In the genomic region with DNA sequence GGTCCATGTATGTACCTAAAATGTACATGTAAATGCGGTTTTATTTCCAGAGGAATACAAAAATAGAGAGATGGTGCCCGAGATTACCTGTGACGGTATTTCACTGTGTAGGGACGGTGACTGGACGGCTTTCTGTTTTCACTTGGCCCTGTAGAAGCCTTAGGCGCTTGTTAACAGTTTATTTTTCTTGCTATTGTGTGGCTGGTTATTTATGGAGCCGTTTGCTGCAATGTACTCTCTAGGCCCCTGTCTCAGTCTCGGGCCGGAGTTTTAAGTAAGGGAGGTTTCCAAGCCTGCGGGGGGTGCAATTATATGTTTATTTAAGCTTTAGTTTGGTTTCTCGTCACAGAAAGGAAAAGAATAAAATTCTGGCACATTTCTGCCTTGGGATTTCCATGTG, we compare ENCODE assay signal across 8 cellular contexts. TPM values are rescaled to one million over a fixed set of nuclear protein-coding genes. Genes with fewer than 3 reads are reported as not detected.
DNase-seq lines count a peak whose midpoint lies in the region; ATAC-seq, FAIRE-seq and TF ChIP-seq lines count a peak whose summit lies in the region.

No MANE protein-coding gene starts in this region.

- peak overlapping the region; percentile 77 for H3K4me2 ChIP-seq in GM12878 (ENCODE audit: control insufficient read depth, insufficient read depth)

- H4K20me1 ChIP-seq in GM12878 (ENCODE audit: control insufficient read depth, insufficient read depth), result no peaks in the 10 kb centered on the region

- H3K4me3 ChIP-seq in HUES6 (ENCODE audit: low read depth, low read length) (peak overlapping the region; percentile 98), GM12878 (peak overlapping the region; percentile 83)

- H3K27ac ChIP-seq in HUES6 (ENCODE audit: low read depth, low read length), result no peak overlapping the region
- H3K27ac ChIP-seq in GM12878 (ENCODE audit: control insufficient read depth, insufficient read depth), result peak overlapping the region; percentile 97
- H3K27ac ChIP-seq in layer of hippocampus (ENCODE audit: low read depth, low read length), result peak overlapping the region; percentile 98
- peak overlapping the region; percentile 98 for H3K27ac ChIP-seq in temporal lobe (ENCODE audit: low read depth, low read length)

- intact Hi-C loops in GM12878 (cut with micrococcal nuclease; ENCODE audit: unreplicated experiment), result no loop called here

- RAD21 ChIA-PET in GM12878 (lab: Charles Lee; ENCODE audit: unreplicated experiment), result no interaction called here

- no peak for TF ChIP-seq EP300 in GM12878 (IDR thresholded peaks at IDR 0.05; ENCODE audit: borderline replicate concordance in 1 of 2, control insufficient read depth in 1 of 2, low read depth in 2 of 2, low read length in 2 of 2)

- TF ChIP-seq RAD21 in GM12878 (IDR thresholded peaks at IDR 0.05; ENCODE audit: insufficient read depth, low read depth, low read length), result no peak

- H2AFZ ChIP-seq in GM12878 (ENCODE audit: control insufficient read depth, low read depth, low read length), result peak overlapping the region; percentile 100

- H3K9ac ChIP-seq in HUES6 (ENCODE audit: low read length), result peak overlapping the region; percentile 91
- H3K9ac ChIP-seq in GM12878 (ENCODE audit: control insufficient read depth, insufficient read depth, low read length), result peak overlapping the region; percentile 88

- CTCF ChIA-PET in GM12878 (lab: Yijun Ruan, JAX), result interaction anchor here (0.6 to 2.2 kb wide), 9 partner anchors 8 to 692 kb away, joined by 3 to 11 read pairs (median 3); a partner anchor contains a TSS

- TSS peak; percentile 74 for BruUV-seq in GM12878 (replicated peaks; lab: Mats Ljungman, UMichigan)

- peaks cover 2% of the 10 kb centered on the region; the same call in 1 of the 2 replicates for H3K4me1 ChIP-seq in HUES6 (ENCODE audit: control insufficient read depth, insufficient read depth, low read length)
- peaks cover 6% of the 10 kb centered on the region for H3K4me1 ChIP-seq in GM12878 (ENCODE audit: control insufficient read depth, insufficient read depth, low read length)

- peak; percentile 2 for DNase-seq in GM10266 (ENCODE audit: extremely low spot score)
- DNase-seq in GM12878 (ENCODE audit: low read depth, low spot score), result no peak
- no peak for DNase-seq in DMS153 treated with DMSO at 0.1 percent for 48 hours (lab: John Stamatoyannopoulos, UW; ENCODE audit: unreplicated experiment)
- no peak for DNase-seq in GOT3 (lab: John Stamatoyannopoulos, UW)

- ATAC-seq in GM21447 (IDR thresholded peaks at IDR 0.05; ENCODE audit: unreplicated experiment) (peak; percentile 11), GM12878 (peak; percentile 28)

- in situ Hi-C loops in GM12878 (cut with MboI), result no loop called here

- SMC1A ChIA-PET in GM12878 (lab: Charles Lee; ENCODE audit: uncharacterized antibody, unreplicated experiment), result interaction anchor here (1.2 to 2.9 kb wide), 3 partner anchors 14 to 40 kb away, joined by 3 to 14 read pairs (median 5); no protein-coding TSS in a partner anchor

- peaks cover 33% of the 10 kb centered on the region for H3K79me2 ChIP-seq in GM12878 (ENCODE audit: control insufficient read depth, insufficient read depth, low read length)

- FAIRE-seq in GM12878 (lab: Jason Lieb, UNC), result no peak

- POLR2A ChIA-PET in GM12878 (lab: Charles Lee), result interaction anchor here (0.8 to 0.9 kb wide), 2 partner anchors 11 to 15 kb away, joined by 3 read pairs; no protein-coding TSS in a partner anchor

- no peaks in the 10 kb centered on the region for H3K27me3 ChIP-seq in HUES6 (ENCODE audit: control insufficient read depth, insufficient read depth, low read length)
- H3K27me3 ChIP-seq in GM12878 (replicated peaks in 1 of 2; ENCODE audit: control insufficient read depth in 2 of 2, insufficient read depth in 2 of 2, low read length in 1 of 2), result no peaks in the 10 kb centered on the region
- no peaks in the 10 kb centered on the region for H3K27me3 ChIP-seq in layer of hippocampus (ENCODE audit: control insufficient read depth, insufficient read depth, low read length)

- TF ChIP-seq CTCF in GM10266 (IDR thresholded peaks at IDR 0.05; ENCODE audit: control insufficient read depth, insufficient read depth, low read depth, missing control alignments) (no peak), GM12878 (IDR thresholded peaks at IDR 0.05 in 2 of 3, conservative IDR thresholded peaks at IDR 0.05 in 1 of 3; ENCODE audit: control insufficient read depth in 2 of 3, extremely low read depth in 1 of 3, insufficient read depth in 1 of 3, low read depth in 3 of 3, low read length in 3 of 3) (no peak)

- WGBS in GM12878 (ENCODE audit: insufficient coverage, insufficient replicate concordance, low lambda C conversion rate, missing lambda C conversion rate), result 2% methylated on average over 11 of the region's 11 CpGs

- no peak for TF ChIP-seq POLR2A in GM12878 (IDR thresholded peaks at IDR 0.05; ENCODE audit: low read depth, low read length)

- no peaks in the 10 kb centered on the region for H3K36me3 ChIP-seq in HUES6 (ENCODE audit: control insufficient read depth, insufficient read depth, low read length)
- H3K36me3 ChIP-seq in GM12878 (ENCODE audit: control insufficient read depth in 2 of 2, insufficient read depth in 2 of 2, low read length in 1 of 2), result no peaks in the 10 kb centered on the region

- H3K9me3 ChIP-seq in HUES6 (ENCODE audit: control insufficient read depth, insufficient read depth, low read depth, low read length) (no peaks in the 10 kb centered on the region), GM12878 (replicated peaks; ENCODE audit: control insufficient read depth, insufficient read depth, low read length) (no peaks in the 10 kb centered on the region)

TF ChIP-seq in GM12878, 131 proteins besides CTCF, POLR2A, EP300 and RAD21:
- TF ChIP-seq CHD2 (IDR thresholded peaks at IDR 0.05; ENCODE audit: borderline replicate concordance, low read depth, low read length) (no peak), CBX3 (IDR thresholded peaks at IDR 0.05; ENCODE audit: borderline replicate concordance, low read depth) (no peak), ZNF622 (IDR thresholded peaks at IDR 0.05) (no peak), ATF7 (IDR thresholded peaks at IDR 0.05; ENCODE audit: low read depth) (no peak), RFX5 (IDR thresholded peaks at IDR 0.05; ENCODE audit: low read depth, low read length) (no peak), TCF12 (IDR thresholded peaks at IDR 0.05; ENCODE audit: low read depth, low read length) (no peak), MYB (IDR thresholded peaks at IDR 0.05; ENCODE audit: borderline replicate concordance, low read depth, low read length) (no peak)
- TF ChIP-seq, protein P1, sequence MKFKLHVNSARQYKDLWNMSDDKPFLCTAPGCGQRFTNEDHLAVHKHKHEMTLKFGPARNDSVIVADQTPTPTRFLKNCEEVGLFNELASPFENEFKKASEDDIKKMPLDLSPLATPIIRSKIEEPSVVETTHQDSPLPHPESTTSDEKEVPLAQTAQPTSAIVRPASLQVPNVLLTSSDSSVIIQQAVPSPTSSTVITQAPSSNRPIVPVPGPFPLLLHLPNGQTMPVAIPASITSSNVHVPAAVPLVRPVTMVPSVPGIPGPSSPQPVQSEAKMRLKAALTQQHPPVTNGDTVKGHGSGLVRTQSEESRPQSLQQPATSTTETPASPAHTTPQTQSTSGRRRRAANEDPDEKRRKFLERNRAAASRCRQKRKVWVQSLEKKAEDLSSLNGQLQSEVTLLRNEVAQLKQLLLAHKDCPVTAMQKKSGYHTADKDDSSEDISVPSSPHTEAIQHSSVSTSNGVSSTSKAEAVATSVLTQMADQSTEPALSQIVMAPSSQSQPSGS (IDR thresholded peaks at IDR 0.05; ENCODE audit: low read length), result no peak

RNA-seq across cellular contexts. Expression of a gene that starts 0.4 kb away (rescaled TPM):
- total RNA-seq in GM12878 (2013; cell fraction: nucleolus; rRNA removed), result 27.9 and 32.2 TPM in 2 replicates
- 5.4 and 7.0 TPM in 2 replicates for total RNA-seq in GM12878 (2014; rRNA removed)
- total RNA-seq in GM12878 (2014; rRNA removed; fragmentation: Illumina TruSeq; extraction: Trizol), result 8.1 and 9.2 TPM in 2 replicates
- 3.7 and 5.7 TPM in 2 replicates for total RNA-seq in GM12878 (2021)
- polyA plus RNA-seq in GM12878 (2011; ENCODE audit: low read depth), result 2.6 TPM
- 5.2 and 9.7 TPM in 2 replicates for polyA plus RNA-seq in GM12878 (2011; rRNA removed)
- 1.2 and 2.1 TPM in 2 replicates for polyA plus RNA-seq in GM12878 (2011; cell fraction: cytosol; rRNA removed)
- polyA plus RNA-seq in GM12878 (2011; cell fraction: nucleus; rRNA removed), result 4.7 and 5.6 TPM in 2 replicates
- 4.0 and 5.3 TPM in 2 replicates for polyA plus RNA-seq in GM12878 (2012)
- 9.8 and 10.5 TPM in 2 replicates for polyA plus RNA-seq in GM12878 (2014; fragmentation: Illumina TruSeq; extraction: Trizol)
- polyA plus RNA-seq in GM12878 (2014; fragmentation: Nextera tagmentation; extraction: Ambion mirVana), result 1 to 10 TPM; 5.1 to 5.7 TPM
- polyA plus RNA-seq in GM12878 (2014; rRNA removed), result 3.6 and 4.4 TPM in 2 replicates
- polyA plus RNA-seq in GM12878 (2016; fragmentation: Nextera tagmentation; extraction: Ambion mirVana), result 1 to 10 TPM; 7.2 to 7.5 TPM
- polyA minus RNA-seq in GM12878 (2011; rRNA and poly(A)+ RNA removed), result 2.4 and 2.9 TPM in 2 replicates
- 2.7 and 4.7 TPM in 2 replicates for polyA minus RNA-seq in GM12878 (2011; cell fraction: cytosol; rRNA and poly(A)+ RNA removed)
- 3.9 and 4.5 TPM in 2 replicates for polyA minus RNA-seq in GM12878 (2011; cell fraction: nucleus; rRNA and poly(A)+ RNA removed)
- 41.8 TPM for total RNA-seq in temporal lobe

RNA-seq across cellular contexts. Expression of a gene that starts 0.7 kb away (rescaled TPM):
- total RNA-seq in GM12878 (2013; cell fraction: nucleolus; rRNA removed), result 166 and 174 TPM in 2 replicates
- total RNA-seq in GM12878 (2014; rRNA removed) (53.3 and 64.7 TPM in 2 replicates), GM12878 (2014; rRNA removed; fragmentation: Illumina TruSeq; extraction: Trizol) (61.4 and 63.2 TPM in 2 replicates), GM12878 (2021) (38.9 and 39.2 TPM in 2 replicates), temporal lobe (17.0 TPM)
- polyA plus RNA-seq in GM12878 (2011; ENCODE audit: low read depth), result 22.2 TPM
- polyA plus RNA-seq in GM12878 (2011; rRNA removed) (66.2 and 112 TPM in 2 replicates), GM12878 (2014; fragmentation: Illumina TruSeq; extraction: Trizol) (84.4 and 105 TPM in 2 replicates), GM12878 (2014; fragmentation: Nextera tagmentation; extraction: Ambion mirVana) (10 to 100 TPM; 82.4 to 86.2 TPM), GM12878 (2014; rRNA removed) (27.5 and 39.2 TPM in 2 replicates), GM12878 (2016; fragmentation: Nextera tagmentation; extraction: Ambion mirVana) (10 to 100 TPM; 57.6 to 62.3 TPM)
- 16.5 and 18.9 TPM in 2 replicates for polyA plus RNA-seq in GM12878 (2011; cell fraction: cytosol; rRNA removed)
- polyA plus RNA-seq in GM12878 (2011; cell fraction: nucleus; rRNA removed), result 30.9 TPM in 2 replicates
- 50.2 and 51.8 TPM in 2 replicates for polyA plus RNA-seq in GM12878 (2012)
- 11.5 and 12.7 TPM in 2 replicates for polyA minus RNA-seq in GM12878 (2011; rRNA and poly(A)+ RNA removed)
- polyA minus RNA-seq in GM12878 (2011; cell fraction: cytosol; rRNA and poly(A)+ RNA removed), result 7.5 and 11.4 TPM in 2 replicates
- polyA minus RNA-seq in GM12878 (2011; cell fraction: nucleus; rRNA and poly(A)+ RNA removed), result 20.1 and 26.8 TPM in 2 replicates
